In genomic region chr20:54133434-54134427, GRCh38 we compare ENCODE assay signal across 1 cellular context.
A peak's percentile ranks its signal among the peaks of the same experiment; 100 is the strongest.
TF ChIP-seq lines count a peak whose summit lies in the region.

No MANE protein-coding gene starts in this region.

TF ChIP-seq in HepG2, 621 proteins besides CTCF, POLR2A, EP300 and RAD21 (continued from another document and continues in another):
- TF ChIP-seq PRDM10 (CRISPR knock-in tag; IDR thresholded peaks at IDR 0.05; ENCODE audit: low read depth) (peak; percentile 88), ZNF816 (CRISPR knock-in tag; IDR thresholded peaks at IDR 0.05; ENCODE audit: borderline replicate concordance) (no peak), KDM5A (IDR thresholded peaks at IDR 0.05; ENCODE audit: borderline replicate concordance, low read length) (no peak), ZNF44 (CRISPR knock-in tag; IDR thresholded peaks at IDR 0.05) (0 out of 2 replicates have a peak, but pooled peaks have one; percentile 83), BRD4 (CRISPR knock-in tag; IDR thresholded peaks at IDR 0.05) (peak; percentile 73; the same call in 1 of the 2 replicates), ZNF563 (CRISPR knock-in tag; IDR thresholded peaks at IDR 0.05) (0 out of 2 replicates have a peak, but pooled peaks have one; percentile 30), RBM22 (optimal IDR thresholded peaks at IDR 0.05; ENCODE audit: low read length) (no peak), ZMAT3 (CRISPR knock-in tag; conservative IDR thresholded peaks at IDR 0.05) (0 out of 2 replicates have a peak, but pooled peaks have one; percentile 33), SSRP1 (CRISPR knock-in tag; IDR thresholded peaks at IDR 0.05) (no peak; the same call in 1 of the 2 replicates), TFE3 (CRISPR knock-in tag; IDR thresholded peaks at IDR 0.05) (peak; percentile 62), ZNF33B (CRISPR knock-in tag; IDR thresholded peaks at IDR 0.05) (0 out of 2 replicates have a peak, but pooled peaks have one; percentile 2), SIX1 (CRISPR knock-in tag; IDR thresholded peaks at IDR 0.05; ENCODE audit: borderline replicate concordance) (peak; percentile 83), GATA4 (IDR thresholded peaks at IDR 0.05; ENCODE audit: borderline replicate concordance, low read depth) (0 out of 2 replicates have a peak, but pooled peaks have one; percentile 38), ATM (IDR thresholded peaks at IDR 0.05; ENCODE audit: borderline replicate concordance) (peak; percentile 67; the same call in 1 of the 2 replicates), SNRNP70 (IDR thresholded peaks at IDR 0.05; ENCODE audit: low read depth, low read length) (no peak), ZNF124 (CRISPR knock-in tag; IDR thresholded peaks at IDR 0.05) (peak; percentile 49; the same call in 1 of the 2 replicates), FOXM1 (CRISPR knock-in tag; IDR thresholded peaks at IDR 0.05) (0 out of 2 replicates have a peak, but pooled peaks have one; percentile 38), RBFOX2 (IDR thresholded peaks at IDR 0.05; ENCODE audit: low read depth, low read length) (peak; percentile 73), MYC (CRISPR knock-in tag; IDR thresholded peaks at IDR 0.05; ENCODE audit: borderline replicate concordance) (peak; percentile 43; the same call in 1 of the 2 replicates), HNF4A (CRISPR knock-in tag; IDR thresholded peaks at IDR 0.05) (peak; percentile 55), ZFP36L1 (CRISPR knock-in tag; IDR thresholded peaks at IDR 0.05) (no peak; the same call in 1 of the 2 replicates), ZNF431 (CRISPR knock-in tag; IDR thresholded peaks at IDR 0.05; ENCODE audit: borderline replicate concordance, low read depth) (peak; percentile 12; the same call in 1 of the 2 replicates), NCOR1 (IDR thresholded peaks at IDR 0.05; ENCODE audit: borderline replicate concordance, low read length) (peak; percentile 10; the same call in 1 of the 2 replicates), MED1 (CRISPR knock-in tag; IDR thresholded peaks at IDR 0.05) (peak; percentile 93), YEATS4 (CRISPR knock-in tag; IDR thresholded peaks at IDR 0.05; ENCODE audit: borderline replicate concordance) (0 out of 2 replicates have a peak, but pooled peaks have one; percentile 11), ZNF652 (CRISPR knock-in tag; IDR thresholded peaks at IDR 0.05; ENCODE audit: borderline replicate concordance, low read depth) (peak; percentile 34; the same call in 1 of the 2 replicates), ZSCAN20 (CRISPR knock-in tag; IDR thresholded peaks at IDR 0.05; ENCODE audit: borderline replicate concordance) (peak; percentile 72; the same call in 1 of the 2 replicates), ZSCAN22 (CRISPR knock-in tag; IDR thresholded peaks at IDR 0.05) (no peak), FOXA3 (CRISPR knock-in tag; IDR thresholded peaks at IDR 0.05) (peak; percentile 93), ZNF644 (CRISPR knock-in tag; IDR thresholded peaks at IDR 0.05; ENCODE audit: low read depth) (peak; percentile 84), ZNF160 (CRISPR knock-in tag; IDR thresholded peaks at IDR 0.05) (peak; percentile 68; the same call in 1 of the 2 replicates), CREB1 (IDR thresholded peaks at IDR 0.05) (0 out of 2 replicates have a peak, but pooled peaks have one; percentile 32), CREB1 (CRISPR knock-in tag; IDR thresholded peaks at IDR 0.05) (peak; percentile 36; the same call in 1 of the 2 replicates), ZNF564 (CRISPR knock-in tag; IDR thresholded peaks at IDR 0.05) (no peak; the same call in 1 of the 2 replicates), ZNF547 (CRISPR knock-in tag; IDR thresholded peaks at IDR 0.05) (0 out of 2 replicates have a peak, but pooled peaks have one; percentile 78), ZNF879 (CRISPR knock-in tag; IDR thresholded peaks at IDR 0.05) (no peak), KLF12 (CRISPR knock-in tag; IDR thresholded peaks at IDR 0.05; ENCODE audit: borderline replicate concordance) (no peak)
- TF ChIP-seq, protein P1, sequence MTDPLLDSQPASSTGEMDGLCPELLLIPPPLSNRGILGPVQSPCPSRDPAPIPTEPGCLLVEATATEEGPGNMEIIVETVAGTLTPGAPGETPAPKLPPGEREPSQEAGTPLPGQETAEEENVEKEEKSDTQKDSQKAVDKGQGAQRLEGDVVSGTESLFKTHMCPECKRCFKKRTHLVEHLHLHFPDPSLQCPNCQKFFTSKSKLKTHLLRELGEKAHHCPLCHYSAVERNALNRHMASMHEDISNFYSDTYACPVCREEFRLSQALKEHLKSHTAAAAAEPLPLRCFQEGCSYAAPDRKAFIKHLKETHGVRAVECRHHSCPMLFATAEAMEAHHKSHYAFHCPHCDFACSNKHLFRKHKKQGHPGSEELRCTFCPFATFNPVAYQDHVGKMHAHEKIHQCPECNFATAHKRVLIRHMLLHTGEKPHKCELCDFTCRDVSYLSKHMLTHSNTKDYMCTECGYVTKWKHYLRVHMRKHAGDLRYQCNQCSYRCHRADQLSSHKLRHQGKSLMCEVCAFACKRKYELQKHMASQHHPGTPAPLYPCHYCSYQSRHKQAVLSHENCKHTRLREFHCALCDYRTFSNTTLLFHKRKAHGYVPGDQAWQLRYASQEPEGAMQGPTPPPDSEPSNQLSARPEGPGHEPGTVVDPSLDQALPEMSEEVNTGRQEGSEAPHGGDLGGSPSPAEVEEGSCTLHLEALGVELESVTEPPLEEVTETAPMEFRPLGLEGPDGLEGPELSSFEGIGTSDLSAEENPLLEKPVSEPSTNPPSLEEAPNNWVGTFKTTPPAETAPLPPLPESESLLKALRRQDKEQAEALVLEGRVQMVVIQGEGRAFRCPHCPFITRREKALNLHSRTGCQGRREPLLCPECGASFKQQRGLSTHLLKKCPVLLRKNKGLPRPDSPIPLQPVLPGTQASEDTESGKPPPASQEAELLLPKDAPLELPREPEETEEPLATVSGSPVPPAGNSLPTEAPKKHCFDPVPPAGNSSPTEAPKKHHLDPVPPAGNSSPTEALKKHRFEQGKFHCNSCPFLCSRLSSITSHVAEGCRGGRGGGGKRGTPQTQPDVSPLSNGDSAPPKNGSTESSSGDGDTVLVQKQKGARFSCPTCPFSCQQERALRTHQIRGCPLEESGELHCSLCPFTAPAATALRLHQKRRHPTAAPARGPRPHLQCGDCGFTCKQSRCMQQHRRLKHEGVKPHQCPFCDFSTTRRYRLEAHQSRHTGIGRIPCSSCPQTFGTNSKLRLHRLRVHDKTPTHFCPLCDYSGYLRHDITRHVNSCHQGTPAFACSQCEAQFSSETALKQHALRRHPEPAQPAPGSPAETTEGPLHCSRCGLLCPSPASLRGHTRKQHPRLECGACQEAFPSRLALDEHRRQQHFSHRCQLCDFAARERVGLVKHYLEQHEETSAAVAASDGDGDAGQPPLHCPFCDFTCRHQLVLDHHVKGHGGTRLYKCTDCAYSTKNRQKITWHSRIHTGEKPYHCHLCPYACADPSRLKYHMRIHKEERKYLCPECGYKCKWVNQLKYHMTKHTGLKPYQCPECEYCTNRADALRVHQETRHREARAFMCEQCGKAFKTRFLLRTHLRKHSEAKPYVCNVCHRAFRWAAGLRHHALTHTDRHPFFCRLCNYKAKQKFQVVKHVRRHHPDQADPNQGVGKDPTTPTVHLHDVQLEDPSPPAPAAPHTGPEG (CRISPR knock-in tag; IDR thresholded peaks at IDR 0.05) = peak; percentile 72; the same call in 1 of the 2 replicates
- TF ChIP-seq, protein P2, sequence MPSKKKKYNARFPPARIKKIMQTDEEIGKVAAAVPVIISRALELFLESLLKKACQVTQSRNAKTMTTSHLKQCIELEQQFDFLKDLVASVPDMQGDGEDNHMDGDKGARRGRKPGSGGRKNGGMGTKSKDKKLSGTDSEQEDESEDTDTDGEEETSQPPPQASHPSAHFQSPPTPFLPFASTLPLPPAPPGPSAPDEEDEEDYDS (CRISPR knock-in tag; IDR thresholded peaks at IDR 0.05) = peak; percentile 94
- TF ChIP-seq, protein P3, sequence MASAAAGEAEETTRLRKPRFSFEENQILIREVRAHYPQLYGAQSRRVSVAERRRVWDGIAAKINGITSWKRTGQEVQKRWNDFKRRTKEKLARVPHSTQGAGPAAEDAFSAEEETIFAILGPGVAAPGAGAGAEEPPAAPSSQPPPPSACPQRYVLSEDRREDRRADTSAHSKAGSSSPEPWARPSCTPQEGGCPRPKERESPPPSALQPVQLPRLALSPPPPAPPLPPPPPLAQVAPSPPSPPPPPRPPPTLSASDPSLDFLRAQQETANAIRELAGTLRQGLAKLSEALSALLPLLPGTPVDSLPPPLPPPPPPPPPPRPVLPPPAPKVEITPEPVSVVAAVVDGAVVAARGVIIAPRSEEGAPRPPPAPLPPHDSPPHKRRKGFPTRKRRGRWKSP (CRISPR knock-in tag; IDR thresholded peaks at IDR 0.05) = peak; percentile 20; the same call in 1 of the 2 replicates
- TF ChIP-seq, protein P4, sequence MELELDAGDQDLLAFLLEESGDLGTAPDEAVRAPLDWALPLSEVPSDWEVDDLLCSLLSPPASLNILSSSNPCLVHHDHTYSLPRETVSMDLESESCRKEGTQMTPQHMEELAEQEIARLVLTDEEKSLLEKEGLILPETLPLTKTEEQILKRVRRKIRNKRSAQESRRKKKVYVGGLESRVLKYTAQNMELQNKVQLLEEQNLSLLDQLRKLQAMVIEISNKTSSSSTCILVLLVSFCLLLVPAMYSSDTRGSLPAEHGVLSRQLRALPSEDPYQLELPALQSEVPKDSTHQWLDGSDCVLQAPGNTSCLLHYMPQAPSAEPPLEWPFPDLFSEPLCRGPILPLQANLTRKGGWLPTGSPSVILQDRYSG (CRISPR knock-in tag; IDR thresholded peaks at IDR 0.05) = no peak; the same call in none of the 2 replicates
- TF ChIP-seq, protein P5, sequence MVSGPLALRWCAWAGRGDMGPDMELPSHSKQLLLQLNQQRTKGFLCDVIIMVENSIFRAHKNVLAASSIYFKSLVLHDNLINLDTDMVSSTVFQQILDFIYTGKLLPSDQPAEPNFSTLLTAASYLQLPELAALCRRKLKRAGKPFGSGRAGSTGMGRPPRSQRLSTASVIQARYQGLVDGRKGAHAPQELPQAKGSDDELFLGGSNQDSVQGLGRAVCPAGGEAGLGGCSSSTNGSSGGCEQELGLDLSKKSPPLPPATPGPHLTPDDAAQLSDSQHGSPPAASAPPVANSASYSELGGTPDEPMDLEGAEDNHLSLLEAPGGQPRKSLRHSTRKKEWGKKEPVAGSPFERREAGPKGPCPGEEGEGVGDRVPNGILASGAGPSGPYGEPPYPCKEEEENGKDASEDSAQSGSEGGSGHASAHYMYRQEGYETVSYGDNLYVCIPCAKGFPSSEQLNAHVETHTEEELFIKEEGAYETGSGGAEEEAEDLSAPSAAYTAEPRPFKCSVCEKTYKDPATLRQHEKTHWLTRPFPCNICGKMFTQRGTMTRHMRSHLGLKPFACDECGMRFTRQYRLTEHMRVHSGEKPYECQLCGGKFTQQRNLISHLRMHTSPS (CRISPR knock-in tag; IDR thresholded peaks at IDR 0.05; ENCODE audit: low read depth) = no peak
